1 cellular context compared by ENCODE assay signal in the genomic region with DNA sequence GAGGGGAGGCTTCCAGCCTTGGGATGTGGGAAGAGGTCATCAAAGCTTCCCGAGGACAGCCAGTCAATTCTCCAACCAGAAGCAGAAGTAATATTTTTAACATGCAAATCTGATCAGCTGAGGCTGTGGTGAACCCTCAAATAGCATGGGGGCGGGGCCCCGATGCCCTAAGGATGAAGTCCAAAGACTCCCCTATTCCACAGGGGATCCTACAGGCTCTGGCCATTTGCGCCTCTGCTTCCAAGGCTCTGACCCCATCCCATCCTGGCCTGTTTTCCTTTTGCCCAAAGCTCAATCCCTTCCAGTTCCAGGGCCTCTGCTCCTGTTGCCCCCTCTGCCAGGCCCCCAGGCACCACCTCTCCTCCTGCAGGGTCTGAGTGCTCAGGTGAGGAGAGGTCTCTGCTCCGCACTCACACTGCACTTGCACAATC.
TF ChIP-seq lines count a peak whose summit lies in the region.

No MANE protein-coding gene starts in this region.

TF ChIP-seq in HepG2, 621 proteins besides CTCF, POLR2A, EP300 and RAD21:
- TF ChIP-seq ZNF558 (CRISPR knock-in tag; IDR thresholded peaks at IDR 0.05; ENCODE audit: borderline replicate concordance) (no peak), HDAC2 (CRISPR knock-in tag; IDR thresholded peaks at IDR 0.05) (no peak), NRL (CRISPR knock-in tag; IDR thresholded peaks at IDR 0.05; ENCODE audit: borderline replicate concordance) (no peak), SUZ12 (IDR thresholded peaks at IDR 0.05; ENCODE audit: low read depth, low read length) (no peak), STAG1 (CRISPR knock-in tag; IDR thresholded peaks at IDR 0.05) (no peak), KAT2B (IDR thresholded peaks at IDR 0.05; ENCODE audit: borderline replicate concordance, low read depth, low read length) (no peak), ZNF879 (CRISPR knock-in tag; IDR thresholded peaks at IDR 0.05) (no peak), ZNF7 (CRISPR knock-in tag; IDR thresholded peaks at IDR 0.05) (no peak)
- TF ChIP-seq, protein P1, sequence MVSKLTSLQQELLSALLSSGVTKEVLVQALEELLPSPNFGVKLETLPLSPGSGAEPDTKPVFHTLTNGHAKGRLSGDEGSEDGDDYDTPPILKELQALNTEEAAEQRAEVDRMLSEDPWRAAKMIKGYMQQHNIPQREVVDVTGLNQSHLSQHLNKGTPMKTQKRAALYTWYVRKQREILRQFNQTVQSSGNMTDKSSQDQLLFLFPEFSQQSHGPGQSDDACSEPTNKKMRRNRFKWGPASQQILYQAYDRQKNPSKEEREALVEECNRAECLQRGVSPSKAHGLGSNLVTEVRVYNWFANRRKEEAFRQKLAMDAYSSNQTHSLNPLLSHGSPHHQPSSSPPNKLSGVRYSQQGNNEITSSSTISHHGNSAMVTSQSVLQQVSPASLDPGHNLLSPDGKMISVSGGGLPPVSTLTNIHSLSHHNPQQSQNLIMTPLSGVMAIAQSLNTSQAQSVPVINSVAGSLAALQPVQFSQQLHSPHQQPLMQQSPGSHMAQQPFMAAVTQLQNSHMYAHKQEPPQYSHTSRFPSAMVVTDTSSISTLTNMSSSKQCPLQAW (CRISPR knock-in tag; IDR thresholded peaks at IDR 0.05) = no peak
- TF ChIP-seq, protein P2, sequence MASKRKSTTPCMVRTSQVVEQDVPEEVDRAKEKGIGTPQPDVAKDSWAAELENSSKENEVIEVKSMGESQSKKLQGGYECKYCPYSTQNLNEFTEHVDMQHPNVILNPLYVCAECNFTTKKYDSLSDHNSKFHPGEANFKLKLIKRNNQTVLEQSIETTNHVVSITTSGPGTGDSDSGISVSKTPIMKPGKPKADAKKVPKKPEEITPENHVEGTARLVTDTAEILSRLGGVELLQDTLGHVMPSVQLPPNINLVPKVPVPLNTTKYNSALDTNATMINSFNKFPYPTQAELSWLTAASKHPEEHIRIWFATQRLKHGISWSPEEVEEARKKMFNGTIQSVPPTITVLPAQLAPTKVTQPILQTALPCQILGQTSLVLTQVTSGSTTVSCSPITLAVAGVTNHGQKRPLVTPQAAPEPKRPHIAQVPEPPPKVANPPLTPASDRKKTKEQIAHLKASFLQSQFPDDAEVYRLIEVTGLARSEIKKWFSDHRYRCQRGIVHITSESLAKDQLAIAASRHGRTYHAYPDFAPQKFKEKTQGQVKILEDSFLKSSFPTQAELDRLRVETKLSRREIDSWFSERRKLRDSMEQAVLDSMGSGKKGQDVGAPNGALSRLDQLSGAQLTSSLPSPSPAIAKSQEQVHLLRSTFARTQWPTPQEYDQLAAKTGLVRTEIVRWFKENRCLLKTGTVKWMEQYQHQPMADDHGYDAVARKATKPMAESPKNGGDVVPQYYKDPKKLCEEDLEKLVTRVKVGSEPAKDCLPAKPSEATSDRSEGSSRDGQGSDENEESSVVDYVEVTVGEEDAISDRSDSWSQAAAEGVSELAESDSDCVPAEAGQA (IDR thresholded peaks at IDR 0.05; ENCODE audit: low read depth) = no peak
- TF ChIP-seq, protein P2 (CRISPR knock-in tag; IDR thresholded peaks at IDR 0.05; ENCODE audit: borderline replicate concordance) = no peak
